ENCODE assay signal across 8 cellular contexts in the genomic region with DNA sequence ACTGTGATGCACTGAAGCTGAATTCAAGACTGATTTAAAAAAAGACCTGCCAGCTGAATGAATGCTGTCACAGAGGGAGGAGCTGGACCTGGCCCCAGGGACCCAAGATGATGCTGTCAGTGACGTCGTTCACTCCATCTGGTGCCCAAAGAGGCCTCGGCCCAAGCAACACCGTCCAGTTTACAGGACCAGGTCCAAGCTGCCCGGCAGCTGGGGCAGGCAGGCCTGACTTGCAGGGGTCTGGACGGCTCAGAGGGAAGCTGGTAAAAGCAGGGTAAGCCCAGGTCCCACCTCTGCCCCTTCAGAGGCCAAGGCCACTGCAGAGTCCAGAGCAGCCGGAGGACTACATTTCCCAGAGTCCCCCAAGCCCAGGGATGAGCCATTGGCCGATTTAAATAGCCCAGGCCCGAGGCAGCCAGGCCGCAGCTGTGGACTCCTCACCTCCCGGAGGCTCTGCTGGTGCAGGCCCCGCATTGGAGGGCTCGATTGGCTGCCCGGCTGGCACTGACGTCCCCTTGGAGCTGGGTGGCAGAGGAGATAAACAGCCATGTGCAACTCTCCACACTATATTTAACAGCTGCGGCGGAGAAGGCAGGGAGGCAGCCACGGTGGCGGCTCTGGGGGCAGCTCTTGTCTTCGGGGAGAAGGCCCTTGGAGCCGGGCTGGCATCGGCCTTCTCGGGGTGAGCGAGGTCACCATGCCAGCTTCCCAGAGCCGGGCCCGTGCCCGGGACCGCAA. TPM values are rescaled to one million over a fixed set of nuclear protein-coding genes. Genes with fewer than 3 reads are reported as not detected.
DNase-seq lines count a peak whose midpoint lies in the region; ATAC-seq and TF ChIP-seq lines count a peak whose summit lies in the region.

A gene (plus strand): TSS at position 423 of the 738 bp plus-strand sequence. CDS start 275 bp downstream, at position 698.

- no peak for TF ChIP-seq CTCF in lower lobe of right lung (IDR thresholded peaks at IDR 0.05)
- no peak for TF ChIP-seq CTCF in thoracic aorta (IDR thresholded peaks at IDR 0.05)

- H3K27ac ChIP-seq in lower lobe of right lung, result peak within 1 kb of the TSS; percentile 58
- H3K27ac ChIP-seq in thoracic aorta, result peak within 1 kb of the TSS; percentile 39 to 55

- H3K4me1 ChIP-seq in lower lobe of right lung, result no peaks in the 10 kb centered on the region
- H3K4me1 ChIP-seq in thoracic aorta (ENCODE audit: control insufficient read depth in 1 of 2, low read depth in 2 of 2), result peaks cover 9 to 20% of the 10 kb centered on the region in 2 donors

- H3K4me1 Mint-ChIP-seq in dendritic cell treated with granulocyte-macrophage colony-stimulating factor and Interleukin-4, amounts not matched to agents 40 ng/mL and 50 ng/mL, for 4 days (ENCODE audit: low read depth), result no peaks in the 10 kb centered on the region

- H3K9me3 Mint-ChIP-seq in dendritic cell treated with granulocyte-macrophage colony-stimulating factor and Interleukin-4, amounts not matched to agents 40 ng/mL and 50 ng/mL, for 4 days, result no peaks in the 10 kb centered on the region

- peak within 1 kb of the TSS; percentile 70 for H3K4me3 Mint-ChIP-seq in dendritic cell treated with granulocyte-macrophage colony-stimulating factor and Interleukin-4, amounts not matched to agents 40 ng/mL and 50 ng/mL, for 4 days

- H3K36me3 ChIP-seq in lower lobe of right lung (no peaks in the 10 kb centered on the region), thoracic aorta (no peaks in the 10 kb centered on the region)

- H3K27me3 ChIP-seq in lower lobe of right lung (ENCODE audit: low read depth), result no peaks in the 10 kb centered on the region
- H3K27me3 ChIP-seq in thoracic aorta (replicated peaks; ENCODE audit: insufficient read depth), result no peaks in the 10 kb centered on the region

- peak; percentile 55 for DNase-seq in DMS 273 treated with DMSO at 0.1 percent for 48 hours (lab: John Stamatoyannopoulos, UW)
- DNase-seq in NCI-H1694 treated with DMSO at 0.1 percent for 48 hours (lab: John Stamatoyannopoulos, UW), result peak; percentile 37
- DNase-seq in lower lobe of right lung, result no peak
- DNase-seq in thoracic aorta (ENCODE audit: low spot score), result peak; percentile 54
- DNase-seq in activated CD4-positive, alpha-beta T cell treated with anti-CD3 and anti-CD28 coated beads, Interleukin-2, amount 50 U/mL, for 4 hours, result no peak

- H3K9me3 ChIP-seq in lower lobe of right lung (no peaks in the 10 kb centered on the region), thoracic aorta (no peaks in the 10 kb centered on the region)

- ATAC-seq in lower lobe of right lung, result peak; percentile 57 to 69
- ATAC-seq in thoracic aorta (ENCODE audit: insufficient number of reproducible peaks, low FRiP score, low read depth), result peak; percentile 79
- no peak for ATAC-seq in HG03159 (IDR thresholded peaks at IDR 0.05; ENCODE audit: unreplicated experiment)
- ATAC-seq in HG03039 (IDR thresholded peaks at IDR 0.05; ENCODE audit: unreplicated experiment), result no peak

- H3K36me3 Mint-ChIP-seq in dendritic cell treated with granulocyte-macrophage colony-stimulating factor and Interleukin-4, amounts not matched to agents 40 ng/mL and 50 ng/mL, for 4 days (ENCODE audit: low read depth), result no peaks in the 10 kb centered on the region

- H3K27me3 Mint-ChIP-seq in dendritic cell treated with granulocyte-macrophage colony-stimulating factor and Interleukin-4, amounts not matched to agents 40 ng/mL and 50 ng/mL, for 4 days, result peaks cover 3% of the 10 kb centered on the region

- peak within 1 kb of the TSS; percentile 64 for H3K27ac Mint-ChIP-seq in dendritic cell treated with granulocyte-macrophage colony-stimulating factor and Interleukin-4, amounts not matched to agents 40 ng/mL and 50 ng/mL, for 4 days

- peak within 1 kb of the TSS; percentile 51 for H3K4me3 ChIP-seq in lower lobe of right lung
- peak within 1 kb of the TSS; percentile 69 for H3K4me3 ChIP-seq in thoracic aorta

- intact Hi-C loops in dendritic cell treated with granulocyte-macrophage colony-stimulating factor and Interleukin-4, amounts not matched to agents 40 ng/mL and 50 ng/mL, for 4 days (cut with micrococcal nuclease), result no loop called here
- intact Hi-C loops in lower lobe of right lung (cut with DNase I), result no loop called here

RNA-seq across cellular contexts. Expression of the gene that starts here (rescaled TPM):
- 1.7 TPM for total RNA-seq in lower lobe of right lung
- total RNA-seq in thoracic aorta, result 10 to 100 TPM; 14.2 to 29.0 TPM

Comparison
In these comparisons a context has a peak if more than half of its experiments do, and no peak if none do; other contexts are left out.
1. DNase-seq: peak in DMS 273 treated with DMSO at 0.1 percent for 48 hours (single experiment), NCI-H1694 treated with DMSO at 0.1 percent for 48 hours (single experiment) and thoracic aorta (single experiment); none in lower lobe of right lung (single experiment) and activated CD4-positive, alpha-beta T cell treated with anti-CD3 and anti-CD28 coated beads, Interleukin-2, amount 50 U/mL, for 4 hours (0 of 2).
2. ATAC-seq: peak in lower lobe of right lung (2 of 2) and thoracic aorta (single experiment); none in HG03159 (single experiment) and HG03039 (single experiment).